In genomic region chr2:234044157-234044556, GRCh38 we compare ENCODE assay signal across 16 cellular contexts.
A peak's percentile ranks its signal among the peaks of the same experiment; 100 is the strongest.
DNase-seq lines count a peak whose midpoint lies in the region; ATAC-seq, FAIRE-seq and TF ChIP-seq lines count a peak whose summit lies in the region.
"Had no signal": no experiment of that assay in that cellular context is flagged by ENCODE, and none has a peak within 500 bp of the region (broad histone marks: within the 10 kb centered on the region; RNA-seq: fewer than 3 reads in every experiment).

No MANE protein-coding gene starts in this region.

- no peak overlapping the region for H3K4me3 ChIP-seq in epithelial cell of esophagus (ENCODE audit: low read length)
- no peak overlapping the region for H3K4me3 ChIP-seq in skeletal muscle cell (ENCODE audit: low read depth, low read length)
- H3K4me3 ChIP-seq: body of pancreas, PC-9 had no signal

- DNase-seq in ELR (ENCODE audit: low read depth) (peak; percentile 86), RCC 7860 (ENCODE audit: low spot score) (peak; percentile 72), epithelial cell of esophagus (ENCODE audit: low read depth) (peak; percentile 63), skeletal muscle cell (ENCODE audit: low read depth) (peak; percentile 36), AG08396 (ENCODE audit: low spot score) (no peak)
- DNase-seq: activated T-cell treated with anti-CD3 and anti-CD28 coated beads, Interleukin-2, amount 50 U/mL, for 1 hour; body of pancreas; hypothalamus; NCI-H1417; NCI-H510A treated with DMSO at 0.1 percent for 48 hours; PC-9; stimulated activated naive CD4-positive, alpha-beta T cell; T-helper 17 cell had no signal

- no peak for ATAC-seq in GM21423 (IDR thresholded peaks at IDR 0.05; ENCODE audit: unreplicated experiment)
- ATAC-seq in GM21447 (IDR thresholded peaks at IDR 0.05; ENCODE audit: unreplicated experiment), result no peak
- ATAC-seq: body of pancreas, sciatic nerve, T-helper 17 cell had no signal

- no peak for TF ChIP-seq CTCF in epithelial cell of esophagus (IDR thresholded peaks at IDR 0.05; ENCODE audit: insufficient read depth, low read depth, low read length, missing control alignments)

- FAIRE-seq in RCC 7860 (lab: Jason Lieb, UNC), result peak; percentile 97
